ENCODE assay signal across 11 cellular contexts in genomic region chr6:53984163-53984562, GRCh38.
A peak's percentile ranks its signal among the peaks of the same experiment; 100 is the strongest.
DNase-seq lines count a peak whose midpoint lies in the region; ATAC-seq and TF ChIP-seq lines count a peak whose summit lies in the region.
"Had no signal": no experiment of that assay in that cellular context is flagged by ENCODE, and none has a peak within 500 bp of the region (broad histone marks: within the 10 kb centered on the region; RNA-seq: fewer than 3 reads in every experiment).

No MANE protein-coding gene starts in this region.

- no peaks in the 10 kb centered on the region for H3K9me3 Mint-ChIP-seq in natural killer cell treated with Interleukin-12 subunit alpha and Interleukin-12 subunit beta and Interleukin-15 and Interleukin-18, amount 100 ng/mL, for 72 hours
- no peaks in the 10 kb centered on the region for H3K9me3 Mint-ChIP-seq in naive thymus-derived CD8-positive, alpha-beta T cell
- H3K9me3 Mint-ChIP-seq: activated T-cell treated with anti-CD3 and anti-CD28 coated beads, Interleukin-2, amount 50 U/mL, for 24 hours had no signal

- no peak overlapping the region for H3K27ac Mint-ChIP-seq in natural killer cell treated with Interleukin-12 subunit alpha and Interleukin-12 subunit beta and Interleukin-15 and Interleukin-18, amount 100 ng/mL, for 72 hours
- no peak overlapping the region for H3K27ac Mint-ChIP-seq in naive thymus-derived CD8-positive, alpha-beta T cell
- H3K27ac Mint-ChIP-seq: activated T-cell treated with anti-CD3 and anti-CD28 coated beads, Interleukin-2, amount 50 U/mL, for 24 hours had no signal

- POLR2A ChIA-PET in naive thymus-derived CD8-positive, alpha-beta T cell (lab: Charles Lee): no interaction called here

- H3K36me3 Mint-ChIP-seq in natural killer cell treated with Interleukin-12 subunit alpha and Interleukin-12 subunit beta and Interleukin-15 and Interleukin-18, amount 100 ng/mL, for 72 hours: no peaks in the 10 kb centered on the region
- H3K36me3 Mint-ChIP-seq in naive thymus-derived CD8-positive, alpha-beta T cell: no peaks in the 10 kb centered on the region

- H3K4me1 ChIP-seq in SJCRH30 (peaks cover 20% of the 10 kb centered on the region), adrenal gland (replicated peaks in 1 of 2) (no peaks in the 10 kb centered on the region)

- no peak overlapping the region; the same call in 1 of the 2 replicates for H3K27ac ChIP-seq in SJCRH30
- no peak overlapping the region for H3K27ac ChIP-seq in adrenal gland
- H3K27ac ChIP-seq: thyroid gland had no signal

- TF ChIP-seq POLR2A in adrenal gland (IDR thresholded peaks at IDR 0.05): no peak

- peak; percentile 75 for DNase-seq in GM04504 (ENCODE audit: low read depth)
- peak; percentile 13 to 37 for DNase-seq in SJCRH30
- peak; percentile 85 for DNase-seq in retinal pigment epithelial cell (ENCODE audit: low read depth)
- no peak for DNase-seq in NAMALWA (ENCODE audit: low spot score)
- DNase-seq in natural killer cell treated with Interleukin-12 subunit alpha and Interleukin-12 subunit beta and Interleukin-15 and Interleukin-18, amount 100 ng/mL, for 72 hours (ENCODE audit: low spot score): no peak
- no peak for DNase-seq in adrenal gland
- DNase-seq in naive thymus-derived CD8-positive, alpha-beta T cell: no peak
- DNase-seq: activated T-cell treated with anti-CD3 and anti-CD28 coated beads, Interleukin-2, amount 50 U/mL, for 24 hours; NCI-H146; thyroid gland had no signal

- 82 to 93% (median 87%) methylated on average over 2 of the region's 2 CpGs for WGBS in adrenal gland, 4 donors

- no peaks in the 10 kb centered on the region for H3K36me3 ChIP-seq in SJCRH30
- no peaks in the 10 kb centered on the region for H3K36me3 ChIP-seq in adrenal gland (replicated peaks in 1 of 2)
- H3K36me3 ChIP-seq: thyroid gland had no signal

- no peaks in the 10 kb centered on the region for H3K4me1 Mint-ChIP-seq in natural killer cell treated with Interleukin-12 subunit alpha and Interleukin-12 subunit beta and Interleukin-15 and Interleukin-18, amount 100 ng/mL, for 72 hours (ENCODE audit: low read depth in 2 of 2)
- no peaks in the 10 kb centered on the region for H3K4me1 Mint-ChIP-seq in naive thymus-derived CD8-positive, alpha-beta T cell

- intact Hi-C loops in adrenal gland (cut with DNase I): loop anchor here in 1 of 2 donors (10.0 kb wide), 2 partner anchors 281 to 1081 kb away; no protein-coding TSS in a partner anchor

- H3K4me3 Mint-ChIP-seq in natural killer cell treated with Interleukin-12 subunit alpha and Interleukin-12 subunit beta and Interleukin-15 and Interleukin-18, amount 100 ng/mL, for 72 hours: no peak overlapping the region
- H3K4me3 Mint-ChIP-seq in naive thymus-derived CD8-positive, alpha-beta T cell: no peak overlapping the region
- H3K4me3 Mint-ChIP-seq: activated T-cell treated with anti-CD3 and anti-CD28 coated beads, Interleukin-2, amount 50 U/mL, for 24 hours had no signal

- H3K27me3 ChIP-seq in SJCRH30 (no peaks in the 10 kb centered on the region), adrenal gland (no peaks in the 10 kb centered on the region)
- H3K27me3 ChIP-seq: thyroid gland had no signal

- no peak for TF ChIP-seq CTCF in retinal pigment epithelial cell (conservative IDR thresholded peaks at IDR 0.05; ENCODE audit: low read depth, low read length)
- no peak for TF ChIP-seq CTCF in adrenal gland (IDR thresholded peaks at IDR 0.05)

- H3K9me3 ChIP-seq in SJCRH30 (replicated peaks): no peaks in the 10 kb centered on the region
- H3K9me3 ChIP-seq in adrenal gland (replicated peaks in 1 of 3): no peaks in the 10 kb centered on the region
- H3K9me3 ChIP-seq: thyroid gland had no signal

- peak; percentile 86 for ATAC-seq in esophagus mucosa
- no peak for ATAC-seq in natural killer cell treated with Interleukin-12 subunit alpha and Interleukin-12 subunit beta and Interleukin-15 and Interleukin-18, amount 100 ng/mL, for 72 hours
- no peak for ATAC-seq in naive thymus-derived CD8-positive, alpha-beta T cell

- H3K4me3 ChIP-seq in SJCRH30 (no peak overlapping the region), retinal pigment epithelial cell (ENCODE audit: low read length) (no peak overlapping the region), adrenal gland (no peak overlapping the region)
- H3K4me3 ChIP-seq: thyroid gland had no signal

- H3K27me3 Mint-ChIP-seq in natural killer cell treated with Interleukin-12 subunit alpha and Interleukin-12 subunit beta and Interleukin-15 and Interleukin-18, amount 100 ng/mL, for 72 hours: peaks cover 5 to 14% of the 10 kb centered on the region in 2 donors
- peaks cover 1 to 15% (median 9%) of the 10 kb centered on the region in 5 donors for H3K27me3 Mint-ChIP-seq in naive thymus-derived CD8-positive, alpha-beta T cell

Comparison
In these comparisons a context has a peak if more than half of its experiments do, and no peak if none do; other contexts are left out.
1. DNase-seq: peak in GM04504 (single experiment), SJCRH30 (2 of 2) and retinal pigment epithelial cell (single experiment); none in NAMALWA (single experiment), natural killer cell treated with Interleukin-12 subunit alpha and Interleukin-12 subunit beta and Interleukin-15 and Interleukin-18, amount 100 ng/mL, for 72 hours (single experiment), adrenal gland (0 of 7) and naive thymus-derived CD8-positive, alpha-beta T cell (0 of 10).